1 cellular context compared by ENCODE assay signal in the genomic region with DNA sequence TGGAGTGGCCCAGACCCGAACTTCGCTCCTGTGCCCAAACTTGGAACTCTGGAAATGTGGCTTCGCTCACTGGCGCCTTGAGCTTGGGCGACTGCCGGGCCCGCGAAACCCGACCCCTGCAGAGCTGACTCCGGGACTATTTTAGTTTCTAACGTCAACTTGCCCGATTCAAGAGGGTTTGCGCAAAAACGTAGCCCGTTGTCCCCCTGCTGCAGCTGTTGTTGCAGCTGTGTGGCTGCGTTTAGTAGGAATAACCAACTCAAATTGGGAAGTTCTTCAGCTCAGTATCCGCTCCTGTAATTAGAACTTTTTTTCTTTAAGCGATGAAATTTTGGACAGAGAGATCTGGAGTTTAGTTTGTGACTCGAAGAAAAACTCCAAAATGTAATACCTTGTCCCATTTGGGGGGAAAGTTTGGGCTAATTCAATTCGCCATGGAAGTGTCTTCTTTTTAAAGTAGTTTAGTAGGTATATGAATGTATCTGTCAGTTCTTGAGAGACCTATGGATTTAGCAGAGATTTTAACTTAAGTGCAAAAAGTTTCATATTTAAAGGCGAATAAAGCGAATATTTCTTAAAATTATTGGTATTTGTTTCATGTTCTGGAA.
TF ChIP-seq lines count a peak whose summit lies in the region.

No MANE protein-coding gene starts in this region.

TF ChIP-seq in IMR-90, 13 proteins besides CTCF, POLR2A, EP300 and RAD21:
- TF ChIP-seq CHD1 (IDR thresholded peaks at IDR 0.05; ENCODE audit: low read depth, low read length), result peak; percentile 64
- TF ChIP-seq CEBPB (IDR thresholded peaks at IDR 0.05; ENCODE audit: low read depth, low read length), result no peak
